16 cellular contexts compared by ENCODE assay signal in the genomic region with DNA sequence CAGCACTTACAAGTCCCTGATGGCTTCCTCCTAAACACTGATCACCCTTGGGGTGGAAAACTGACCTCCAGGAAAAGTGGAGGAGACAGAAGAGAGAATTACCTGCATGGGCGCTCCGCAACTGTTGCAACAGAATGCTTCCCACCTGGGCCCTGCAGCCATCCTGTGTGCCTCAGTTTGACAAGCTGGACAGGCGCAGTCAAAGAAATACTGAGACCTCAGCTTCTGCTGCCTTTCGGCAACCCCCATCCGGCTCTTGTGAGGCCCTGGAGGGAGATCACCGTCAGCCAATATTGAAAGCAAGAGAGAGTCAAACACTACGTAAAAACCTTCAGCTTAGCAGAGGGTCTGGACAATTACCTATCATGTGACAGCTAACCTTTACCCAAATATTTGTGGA. TPM values are rescaled to one million over a fixed set of nuclear protein-coding genes. Genes with fewer than 3 reads are reported as not detected.
DNase-seq lines count a peak whose midpoint lies in the region; ATAC-seq and TF ChIP-seq lines count a peak whose summit lies in the region.
"Had no signal": no experiment of that assay in that cellular context is flagged by ENCODE, and none has a peak within 500 bp of the region (broad histone marks: within the 10 kb centered on the region; RNA-seq: fewer than 3 reads in every experiment).

No MANE protein-coding gene starts in this region.

- no peak for TF ChIP-seq RAD21 in HCT116 (IDR thresholded peaks at IDR 0.05; ENCODE audit: low read depth)

- RAD21 ChIA-PET in HCT116 (lab: Charles Lee; ENCODE audit: low non-redundant PET in 1 of 2, low total read pairs in 2 of 2, uncharacterized antibody in 2 of 2, unreplicated experiment in 2 of 2), result no interaction called here

- H3K4me3 ChIP-seq in HCT116 (replicated peaks in 1 of 2; ENCODE audit: low read depth in 1 of 2, low read length in 2 of 2) (no peak overlapping the region), lung (no peak overlapping the region), spleen (no peak overlapping the region), brain microvascular endothelial cell (ENCODE audit: low read depth, low read length) (no peak overlapping the region), OCI-LY7 (ENCODE audit: low read depth, low read length, poor library complexity, severe bottlenecking) (no peak overlapping the region)
- H3K4me3 ChIP-seq: mucosa of descending colon had no signal

- no peak overlapping the region for H2AFZ ChIP-seq in HCT116 (ENCODE audit: low read depth, low read length, poor library complexity, severe bottlenecking)
- H2AFZ ChIP-seq in OCI-LY7 (ENCODE audit: low read length), result no peak overlapping the region

- H4K20me1 ChIP-seq in HCT116 (ENCODE audit: insufficient read depth), result no peaks in the 10 kb centered on the region
- no peaks in the 10 kb centered on the region for H4K20me1 ChIP-seq in OCI-LY7 (ENCODE audit: insufficient read depth, low read length)

- intact Hi-C loops in HCT116 (cut with micrococcal nuclease) (no loop called here), spleen (cut with DNase I; ENCODE audit: low total_unique reads) (loop anchor here (5.0 kb wide), 1 partner anchor 114 kb away; no protein-coding TSS in a partner anchor), OCI-LY7 (cut with micrococcal nuclease; ENCODE audit: unreplicated experiment) (no loop called here)

- ATAC-seq in HCT116 (no peak), lung (ENCODE audit: insufficient read depth, low FRiP score) (no peak)
- ATAC-seq: activated CD8-positive, alpha-beta memory T cell treated with anti-CD3 and anti-CD28 coated beads, Interleukin-2, amount 10 ng/mL, durations not matched to agents 7 days and 5 days had no signal

- H3K36me3 ChIP-seq in HCT116 (ENCODE audit: control insufficient read depth in 1 of 2, insufficient read depth in 2 of 2, low read length in 2 of 2), result peaks cover 4 to 32% of the 10 kb centered on the region in 2 experiments; a peak in 3 of 4 replicates
- H3K36me3 ChIP-seq in lung (ENCODE audit: control insufficient read depth in 2 of 2, insufficient read depth in 2 of 2, low read length in 2 of 2), result peaks cover 0 to 3% of the 10 kb centered on the region in 2 donors
- peaks cover 0 to 63% (median 18%) of the 10 kb centered on the region in 6 donors for H3K36me3 ChIP-seq in spleen
- H3K36me3 ChIP-seq in brain microvascular endothelial cell (replicated peaks), result peaks cover 4% of the 10 kb centered on the region
- H3K36me3 ChIP-seq in OCI-LY7 (ENCODE audit: insufficient read depth, low read length), result peaks cover 65% of the 10 kb centered on the region

- H3K27ac ChIP-seq in HCT116 (ENCODE audit: low read depth, low read length) (no peak overlapping the region), caudate nucleus (ENCODE audit: low read depth, low read length) (peak overlapping the region; percentile 22), lung (ENCODE audit: low read depth in 1 of 2, low read length in 1 of 2) (peak overlapping the region; percentile 77 to 82), spleen (peak overlapping the region in 5 of 8 donors; percentile 44 to 95 (median 61)), brain microvascular endothelial cell (no peak overlapping the region), OCI-LY7 (ENCODE audit: low read depth, low read length, poor library complexity, severe bottlenecking) (no peak overlapping the region)

- no peak for TF ChIP-seq POLR2A in HCT116 (IDR thresholded peaks at IDR 0.05; ENCODE audit: borderline replicate concordance, extremely low read depth, insufficient read depth, insufficient read length)
- TF ChIP-seq POLR2A in spleen (IDR thresholded peaks at IDR 0.05), result no peak

- BruUV-seq in HCT116 (replicated peaks; lab: Mats Ljungman, UMichigan) (no TSS peak), OCI-LY7 (replicated peaks; lab: Mats Ljungman, UMichigan) (no TSS peak)

- H3K4me2 ChIP-seq in HCT116 (ENCODE audit: low read length) (no peak overlapping the region), OCI-LY7 (ENCODE audit: low read length) (no peak overlapping the region)

- peaks cover 10 to 26% of the 10 kb centered on the region in 2 experiments for H3K4me1 ChIP-seq in HCT116 (ENCODE audit: control insufficient read depth in 1 of 2, insufficient read depth in 2 of 2, low read length in 2 of 2)
- peaks cover 7 to 20% of the 10 kb centered on the region in 2 donors for H3K4me1 ChIP-seq in lung (ENCODE audit: control insufficient read depth in 2 of 2, insufficient read depth in 2 of 2, low read length in 2 of 2)
- peaks cover 17 to 45% (median 37%) of the 10 kb centered on the region in 6 donors for H3K4me1 ChIP-seq in spleen
- H3K4me1 ChIP-seq in OCI-LY7 (ENCODE audit: insufficient read depth, low read length, poor library complexity, severe bottlenecking), result no peaks in the 10 kb centered on the region

- CTCF ChIA-PET in HCT116 (lab: Charles Lee), result no interaction called here
- CTCF ChIA-PET in OCI-LY7 (lab: Charles Lee; ENCODE audit: unreplicated experiment), result no interaction called here

- H3K27me3 ChIP-seq in HCT116 (ENCODE audit: insufficient read depth, low read length) (no peaks in the 10 kb centered on the region), lung (ENCODE audit: control insufficient read depth, insufficient read depth) (no peaks in the 10 kb centered on the region), spleen (replicated peaks in 1 of 7) (no peaks in the 10 kb centered on the region), brain microvascular endothelial cell (replicated peaks) (no peaks in the 10 kb centered on the region)

- H3K9ac ChIP-seq in HCT116 (ENCODE audit: low read length), result peak overlapping the region; percentile 29; the same call in 1 of the 2 replicates

- in situ Hi-C loops in brain microvascular endothelial cell (cut with HindIII; ENCODE audit: low pct_ligation_motif_present, low sequenced_read_pairs), result loop anchor here (10.0 kb wide), 1 partner anchor 72 kb away; a partner anchor contains a TSS

- DNase-seq in HCT116 (ENCODE audit: low read depth, low spot score) (no peak), caudate nucleus (lab: John Stamatoyannopoulos, UW) (no peak), lung (ENCODE audit: low spot score) (no peak), spleen (peak; percentile 64), brain microvascular endothelial cell (no peak), OCI-LY7 (ENCODE audit: low spot score) (no peak), NCI-H1092 (lab: John Stamatoyannopoulos, UW) (no peak)
- no peak for DNase-seq in stimulated activated CD4-positive, alpha-beta T cell treated with anti-CD3 and anti-CD28 coated beads, Interleukin-15, amount 100 ng/mL, for 24 hours
- DNase-seq: activated CD8-positive, alpha-beta memory T cell treated with anti-CD3 and anti-CD28 coated beads, Interleukin-2, amount 10 ng/mL, durations not matched to agents 7 days and 5 days; activated naive CD4-positive, alpha-beta T cell treated with Interleukin-2 at 50 U/mL for 16 hours; cerebellar nuclear complex; DMS53; erythroblast; NCI-H2107; retina had no signal

- H3K9me2 ChIP-seq in HCT116 (ENCODE audit: insufficient read depth) (no peaks in the 10 kb centered on the region), OCI-LY7 (ENCODE audit: insufficient read depth, low read length) (no peaks in the 10 kb centered on the region)

- no peaks in the 10 kb centered on the region for H3K9me3 ChIP-seq in HCT116 (ENCODE audit: control insufficient read depth in 1 of 2, insufficient read depth in 1 of 2, low read depth in 1 of 2, low read length in 2 of 2)
- H3K9me3 ChIP-seq in lung (ENCODE audit: control insufficient read depth in 2 of 2, insufficient read depth in 1 of 2, low read length in 1 of 2), result no peaks in the 10 kb centered on the region
- H3K9me3 ChIP-seq in spleen, result no peaks in the 10 kb centered on the region
- H3K9me3 ChIP-seq in OCI-LY7 (ENCODE audit: low read length), result no peaks in the 10 kb centered on the region
- H3K9me3 ChIP-seq: mucosa of descending colon had no signal

- 77 to 84% methylated on average over 7 of the region's 7 CpGs for WGBS in lung, 2 donors
- 85 to 95% (median 90%) methylated on average over 7 of the region's 7 CpGs for WGBS in spleen, 5 donors

- no peak for TF ChIP-seq CTCF in HCT116 (IDR thresholded peaks at IDR 0.05 in 2 of 3, conservative IDR thresholded peaks at IDR 0.05 in 1 of 3; ENCODE audit: borderline replicate concordance in 1 of 3, insufficient read depth in 1 of 3, low read depth in 2 of 3, low read length in 2 of 3)
- no peak for TF ChIP-seq CTCF in lung (IDR thresholded peaks at IDR 0.05; ENCODE audit: control extremely low read depth, extremely low read depth)
- no peak for TF ChIP-seq CTCF in spleen (IDR thresholded peaks at IDR 0.05 in 8 of 11, conservative IDR thresholded peaks at IDR 0.05 in 3 of 11)
- no peak for TF ChIP-seq CTCF in brain microvascular endothelial cell (IDR thresholded peaks at IDR 0.05; ENCODE audit: low read depth, low read length, missing control alignments)
- TF ChIP-seq CTCF in OCI-LY7 (conservative IDR thresholded peaks at IDR 0.05; ENCODE audit: low read length), result no peak

- POLR2A ChIA-PET in HCT116 (lab: Charles Lee) (interaction anchor here (1.6 kb wide), 1 partner anchor 70 kb away, joined by 6 read pairs; no protein-coding TSS in a partner anchor), OCI-LY7 (lab: Charles Lee) (no interaction called here)

- H3K79me2 ChIP-seq in HCT116 (ENCODE audit: insufficient read depth, low read length), result peaks cover 22% of the 10 kb centered on the region
- H3K79me2 ChIP-seq in OCI-LY7 (ENCODE audit: insufficient read depth, low read depth, low read length), result 0 out of 2 replicates have a peak, but pooled peaks cover 3% of the 10 kb centered on the region

RNA-seq across cellular contexts. Expression of a gene that starts 24.8 kb away (rescaled TPM):
- total RNA-seq in HCT116 (2021; ENCODE audit: unreplicated experiment) (2.7 TPM), lung (100 to 1,000 TPM; 126 to 249 TPM), spleen (100 to 1,000 TPM in 5 of 7 donors, 10 to 100 TPM in 2; 79.8 to 361 (median 192) TPM), OCI-LY7 (2022) (not detected in 2 replicates)
- 0.82 and 1.9 TPM in 2 replicates for polyA plus RNA-seq in HCT116 (2012)
- polyA plus RNA-seq in lung (100 to 1,000 TPM; 132 to 168 TPM), spleen (100 to 1,000 TPM in 1 of 3 donors, 10 to 100 TPM in 2; 53.5 to 132 (median 99.5) TPM)
- not detected in 2 replicates for total RNA-seq in OCI-LY7 (2014; rRNA removed; shearing (Covaris generic))

RNA-seq across cellular contexts. Expression of a gene that starts 43.0 kb away (rescaled TPM):
- total RNA-seq in HCT116 (2021; ENCODE audit: unreplicated experiment) (16.9 TPM), lung (10 to 100 TPM; 14.7 to 18.2 TPM), spleen (10 to 100 TPM; 17.2 to 28.1 (median 23.8) TPM), OCI-LY7 (2022) (33.5 and 36.4 TPM in 2 replicates)
- polyA plus RNA-seq in HCT116 (2012), result 4.8 and 6.2 TPM in 2 replicates
- polyA plus RNA-seq in lung (1 to 10 TPM; 7.5 to 7.7 TPM), spleen (1 to 10 TPM; 3.8 to 6.1 (median 4.7) TPM)
- total RNA-seq in OCI-LY7 (2014; rRNA removed; shearing (Covaris generic)), result 21.3 and 27.5 TPM in 2 replicates

RNA-seq across cellular contexts. Expression of a gene that starts 43.1 kb away (rescaled TPM):
- total RNA-seq in HCT116 (2021; ENCODE audit: unreplicated experiment) (198 TPM), lung (10 to 100 TPM; 44.1 to 82.6 TPM), spleen (100 to 1,000 TPM in 1 of 7 donors, 10 to 100 TPM in 6; 25.2 to 101 (median 76.1) TPM), OCI-LY7 (2022) (184 and 196 TPM in 2 replicates)
- polyA plus RNA-seq in HCT116 (2012), result 85.6 and 108 TPM in 2 replicates
- polyA plus RNA-seq in lung (10 to 100 TPM; 10.7 to 23.0 TPM), spleen (10 to 100 TPM; 20.7 to 29.5 (median 24.2) TPM)
- 55.5 and 90.2 TPM in 2 replicates for total RNA-seq in OCI-LY7 (2014; rRNA removed; shearing (Covaris generic))

RNA-seq across cellular contexts. Expression of a gene that starts 44.0 kb away (rescaled TPM):
- 2.5 TPM for total RNA-seq in HCT116 (2021; ENCODE audit: unreplicated experiment)
- polyA plus RNA-seq in HCT116 (2012), result 4.5 and 5.1 TPM in 2 replicates
- total RNA-seq in lung, result 10 to 100 TPM; 13.7 to 41.1 TPM
- 10 to 100 TPM; 74.9 to 78.9 TPM for polyA plus RNA-seq in lung
- total RNA-seq in spleen, result 1 to 10 TPM; 1.6 to 7.9 (median 5.0) TPM
- 1 to 10 TPM; 3.5 to 7.0 (median 4.9) TPM for polyA plus RNA-seq in spleen
- 0.38 and 0.93 TPM in 2 replicates for total RNA-seq in OCI-LY7 (2014; rRNA removed; shearing (Covaris generic))
- 0.76 and 1.0 TPM in 2 replicates for total RNA-seq in OCI-LY7 (2022)

Comparison
In these comparisons a context has a peak if more than half of its experiments do, and no peak if none do; other contexts are left out.
1. H3K27ac ChIP-seq: peak in caudate nucleus (single experiment), lung (2 of 2) and spleen (5 of 8); none in HCT116 (single experiment), brain microvascular endothelial cell (single experiment) and OCI-LY7 (single experiment).
2. RNA of a gene that starts 24.8 kb away (total RNA-seq): 126 to 249 TPM in lung and 79.8 to 361 TPM in spleen; 2.7 TPM in HCT116 (single experiment) and not detected in OCI-LY7; every median in the first group is over 10 times any median in the second.